In genomic region chr7:86958380-86958779, GRCh38 we compare ENCODE assay signal across 20 cellular contexts.
"Had no signal": no experiment of that assay in that cellular context is flagged by ENCODE, and none has a peak within 500 bp of the region (broad histone marks: within the 10 kb centered on the region; RNA-seq: fewer than 3 reads in every experiment).

No MANE protein-coding gene starts in this region.

- H3K27me3 Mint-ChIP-seq: stimulated activated naive B cell treated with anti-CD40 and anti-IgM and Interleukin-4, amounts not matched to agents 10 μg/mL and 1 μg/mL and 100 μg/mL, for 72 hours had no signal

- DNase-seq: cortex of kidney; effector memory CD4-positive, alpha-beta T cell; gastrocnemius medialis; glutamatergic neuron; kidney; left cardiac atrium; left ventricle myocardium superior; mesendoderm; natural killer cell; posterior cingulate gyrus; stimulated activated CD4-positive, alpha-beta T cell treated with anti-CD3 and anti-CD28 coated beads, Interleukin-2, amount 100 ng/mL, for 24 hours; stimulated activated CD4-positive, alpha-beta T cell treated with anti-CD3 and anti-CD28 coated beads, Interleukin-4, amount 100 ng/mL, for 4 hours; stimulated activated naive B cell treated with anti-CD40 and anti-IgM and Interleukin-4, amounts not matched to agents 10 μg/mL and 1 μg/mL and 100 μg/mL, for 72 hours; stimulated activated naive CD8-positive, alpha-beta T cell treated with anti-CD3 and anti-CD28 coated beads, Interleukin-15, amount 100 ng/mL, for 72 hours; testis had no signal

- H3K27ac Mint-ChIP-seq: natural killer cell; stimulated activated naive B cell treated with anti-CD40 and anti-IgM and Interleukin-4, amounts not matched to agents 10 μg/mL and 1 μg/mL and 100 μg/mL, for 72 hours; stimulated activated naive CD8-positive, alpha-beta T cell treated with anti-CD3 and anti-CD28 coated beads, Interleukin-15, amount 100 ng/mL, for 72 hours had no signal

- H3K36me3 ChIP-seq: esophagus muscularis mucosa, gastrocnemius medialis, tibial nerve had no signal

- H3K4me1 Mint-ChIP-seq: natural killer cell; stimulated activated naive B cell treated with anti-CD40 and anti-IgM and Interleukin-4, amounts not matched to agents 10 μg/mL and 1 μg/mL and 100 μg/mL, for 72 hours; stimulated activated naive CD8-positive, alpha-beta T cell treated with anti-CD3 and anti-CD28 coated beads, Interleukin-15, amount 100 ng/mL, for 72 hours had no signal

- H3K27me3 ChIP-seq: esophagus muscularis mucosa, gastrocnemius medialis, testis, tibial nerve had no signal

- H3K36me3 Mint-ChIP-seq: natural killer cell had no signal

- H3K4me3 ChIP-seq: esophagus muscularis mucosa, gastrocnemius medialis, testis, tibial nerve had no signal

- ATAC-seq: gastrocnemius medialis; left cardiac atrium; left ventricle myocardium superior; natural killer cell; sciatic nerve; stimulated activated naive B cell treated with anti-CD40 and anti-IgM and Interleukin-4, amounts not matched to agents 10 μg/mL and 1 μg/mL and 100 μg/mL, for 72 hours; stimulated activated naive CD8-positive, alpha-beta T cell treated with anti-CD3 and anti-CD28 coated beads, Interleukin-15, amount 100 ng/mL, for 72 hours had no signal

- H3K27ac ChIP-seq: epithelial cell of prostate, esophagus muscularis mucosa, gastrocnemius medialis, testis, tibial nerve had no signal

- H3K4me3 Mint-ChIP-seq: natural killer cell; neural crest cell; stimulated activated naive B cell treated with anti-CD40 and anti-IgM and Interleukin-4, amounts not matched to agents 10 μg/mL and 1 μg/mL and 100 μg/mL, for 72 hours; stimulated activated naive CD8-positive, alpha-beta T cell treated with anti-CD3 and anti-CD28 coated beads, Interleukin-15, amount 100 ng/mL, for 72 hours had no signal

- H3K9me3 Mint-ChIP-seq: natural killer cell; stimulated activated naive B cell treated with anti-CD40 and anti-IgM and Interleukin-4, amounts not matched to agents 10 μg/mL and 1 μg/mL and 100 μg/mL, for 72 hours; stimulated activated naive CD8-positive, alpha-beta T cell treated with anti-CD3 and anti-CD28 coated beads, Interleukin-15, amount 100 ng/mL, for 72 hours had no signal

- H3K4me1 ChIP-seq: testis, tibial nerve had no signal
